Comparison of ENCODE assay signal across 1 cellular context in the genomic region with DNA sequence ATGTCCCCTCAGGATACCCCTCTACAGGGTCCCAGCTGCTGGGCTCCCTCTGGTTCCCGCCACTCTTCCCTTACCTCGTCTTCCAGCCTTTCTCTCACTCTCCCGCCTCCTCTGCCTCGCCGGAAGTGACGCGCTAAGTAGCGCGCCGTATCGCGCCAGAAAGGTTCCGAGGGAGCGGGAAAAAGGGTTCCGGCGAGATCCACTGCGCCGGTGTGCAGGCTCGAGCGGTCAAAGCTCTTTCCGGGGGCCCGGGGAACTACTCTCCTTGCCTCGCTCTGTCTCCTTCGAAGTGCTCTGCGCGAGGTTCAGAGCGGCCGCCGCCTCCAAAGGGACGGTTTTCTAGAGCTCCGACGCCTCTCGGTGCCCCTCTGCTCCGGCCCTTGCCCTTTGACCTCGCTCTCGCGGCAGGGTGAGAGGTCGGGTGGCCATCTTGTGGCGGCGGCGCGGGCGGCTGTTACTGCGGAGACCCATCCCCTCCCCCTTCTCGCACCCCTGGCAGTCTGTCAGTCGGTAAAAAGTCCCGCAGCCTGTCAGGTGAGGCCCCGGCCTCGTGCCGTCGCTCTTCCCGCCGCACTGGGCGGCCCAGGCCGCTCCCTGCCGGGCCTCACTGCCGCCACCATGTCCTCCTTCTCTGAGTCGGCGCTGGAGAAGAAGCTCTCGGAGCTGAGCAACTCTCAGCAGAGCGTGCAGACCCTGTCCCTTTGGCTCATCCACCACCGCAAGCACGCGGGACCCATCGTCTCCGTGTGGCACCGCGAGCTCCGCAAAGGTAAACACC.
TF ChIP-seq lines count a peak whose summit lies in the region.

A gene with protein sequence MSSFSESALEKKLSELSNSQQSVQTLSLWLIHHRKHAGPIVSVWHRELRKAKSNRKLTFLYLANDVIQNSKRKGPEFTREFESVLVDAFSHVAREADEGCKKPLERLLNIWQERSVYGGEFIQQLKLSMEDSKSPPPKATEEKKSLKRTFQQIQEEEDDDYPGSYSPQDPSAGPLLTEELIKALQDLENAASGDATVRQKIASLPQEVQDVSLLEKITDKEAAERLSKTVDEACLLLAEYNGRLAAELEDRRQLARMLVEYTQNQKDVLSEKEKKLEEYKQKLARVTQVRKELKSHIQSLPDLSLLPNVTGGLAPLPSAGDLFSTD (plus strand): TSS at position 417 of the 778 bp plus-strand sequence. CDS start 202 bp downstream, at position 619.
Gene TTI1 (minus strand): TSS at position 127 of the 778 bp plus-strand sequence. CDS start 19,640 bp downstream, outside the sequence.

TF ChIP-seq in HepG2, 621 proteins besides CTCF, POLR2A, EP300 and RAD21 (continued from another document and continues in another):
- peak; percentile 88; the same call in 1 of the 2 replicates for TF ChIP-seq ZNF570 (CRISPR knock-in tag; IDR thresholded peaks at IDR 0.05; ENCODE audit: borderline replicate concordance)
- TF ChIP-seq SYNCRIP (IDR thresholded peaks at IDR 0.05; ENCODE audit: insufficient read depth, low read depth, low read length): no peak
- TF ChIP-seq ZNF644 (CRISPR knock-in tag; IDR thresholded peaks at IDR 0.05; ENCODE audit: low read depth): no peak
- no peak for TF ChIP-seq TBP (CRISPR knock-in tag; IDR thresholded peaks at IDR 0.05)
- TF ChIP-seq ZNF781 (CRISPR knock-in tag; IDR thresholded peaks at IDR 0.05; ENCODE audit: borderline replicate concordance, not compliant biosample characterization): peak; percentile 74
- peak; percentile 84 for TF ChIP-seq JARID2 (CRISPR knock-in tag; IDR thresholded peaks at IDR 0.05; ENCODE audit: insufficient replicate concordance)
- TF ChIP-seq ZNF713 (CRISPR knock-in tag; IDR thresholded peaks at IDR 0.05): 0 out of 2 replicates have a peak, but pooled peaks have one; percentile 84
- no peak for TF ChIP-seq FOSL1 (CRISPR knock-in tag; IDR thresholded peaks at IDR 0.05; ENCODE audit: borderline replicate concordance)
- TF ChIP-seq ISX (CRISPR knock-in tag; conservative IDR thresholded peaks at IDR 0.05): peak; percentile 74; the same call in 1 of the 2 replicates
- no peak for TF ChIP-seq JUNB (CRISPR knock-in tag; IDR thresholded peaks at IDR 0.05; ENCODE audit: borderline replicate concordance)
- TF ChIP-seq CHD2 (IDR thresholded peaks at IDR 0.05; ENCODE audit: low read depth, low read length): peak; percentile 66; the same call in 1 of the 2 replicates
- TF ChIP-seq, protein P1, sequence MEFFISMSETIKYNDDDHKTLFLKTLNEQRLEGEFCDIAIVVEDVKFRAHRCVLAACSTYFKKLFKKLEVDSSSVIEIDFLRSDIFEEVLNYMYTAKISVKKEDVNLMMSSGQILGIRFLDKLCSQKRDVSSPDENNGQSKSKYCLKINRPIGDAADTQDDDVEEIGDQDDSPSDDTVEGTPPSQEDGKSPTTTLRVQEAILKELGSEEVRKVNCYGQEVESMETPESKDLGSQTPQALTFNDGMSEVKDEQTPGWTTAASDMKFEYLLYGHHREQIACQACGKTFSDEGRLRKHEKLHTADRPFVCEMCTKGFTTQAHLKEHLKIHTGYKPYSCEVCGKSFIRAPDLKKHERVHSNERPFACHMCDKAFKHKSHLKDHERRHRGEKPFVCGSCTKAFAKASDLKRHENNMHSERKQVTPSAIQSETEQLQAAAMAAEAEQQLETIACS (CRISPR knock-in tag; IDR thresholded peaks at IDR 0.05): peak; percentile 27; the same call in 1 of the 2 replicates
- TF ChIP-seq MYNN (CRISPR knock-in tag; IDR thresholded peaks at IDR 0.05; ENCODE audit: low read depth): peak; percentile 88
- peak; percentile 81 for TF ChIP-seq SP2 (CRISPR knock-in tag; IDR thresholded peaks at IDR 0.05)
- no peak for TF ChIP-seq MATR3 (CRISPR knock-in tag; IDR thresholded peaks at IDR 0.05)
- TF ChIP-seq CENPX (CRISPR knock-in tag; IDR thresholded peaks at IDR 0.05): no peak
- no peak for TF ChIP-seq ZNF253 (CRISPR knock-in tag; IDR thresholded peaks at IDR 0.05; ENCODE audit: borderline replicate concordance)
- peak; percentile 95; the same call in 1 of the 2 replicates for TF ChIP-seq ZNF414 (CRISPR knock-in tag; IDR thresholded peaks at IDR 0.05)
- peak; percentile 98 for TF ChIP-seq PHF20 (CRISPR knock-in tag; IDR thresholded peaks at IDR 0.05)
- no peak for TF ChIP-seq RORA (CRISPR knock-in tag; IDR thresholded peaks at IDR 0.05)
- peak; percentile 85; the same call in 1 of the 2 replicates for TF ChIP-seq TSC22D2 (CRISPR knock-in tag; IDR thresholded peaks at IDR 0.05; ENCODE audit: borderline replicate concordance)
- TF ChIP-seq RAD51 (IDR thresholded peaks at IDR 0.05; ENCODE audit: borderline replicate concordance): no peak
- TF ChIP-seq EHMT2 (IDR thresholded peaks at IDR 0.05; ENCODE audit: borderline replicate concordance, low read depth, low read length): no peak; the same call in 1 of the 2 replicates
- peak; percentile 90 for TF ChIP-seq ZNF331 (CRISPR knock-in tag; IDR thresholded peaks at IDR 0.05)
- peak; percentile 13; the same call in 1 of the 2 replicates for TF ChIP-seq MAFG (CRISPR knock-in tag; IDR thresholded peaks at IDR 0.05)
- no peak for TF ChIP-seq SCMH1 (CRISPR knock-in tag; IDR thresholded peaks at IDR 0.05; ENCODE audit: borderline replicate concordance)
- TF ChIP-seq NFKBIZ (CRISPR knock-in tag; IDR thresholded peaks at IDR 0.05): peak; percentile 90
- peak; percentile 99 for TF ChIP-seq CREB1 (IDR thresholded peaks at IDR 0.05)
- peak; percentile 100 for TF ChIP-seq CREB1 (CRISPR knock-in tag; IDR thresholded peaks at IDR 0.05)
- TF ChIP-seq SMYD3 (CRISPR knock-in tag; IDR thresholded peaks at IDR 0.05): peak; percentile 96
- TF ChIP-seq IKZF4 (CRISPR knock-in tag; IDR thresholded peaks at IDR 0.05; ENCODE audit: borderline replicate concordance, low read depth, not compliant biosample characterization): peak; percentile 38
- TF ChIP-seq BCL3 (CRISPR knock-in tag; IDR thresholded peaks at IDR 0.05): peak; percentile 95
- TF ChIP-seq ATF5 (CRISPR knock-in tag; IDR thresholded peaks at IDR 0.05; ENCODE audit: low read depth): peak; percentile 36; the same call in 1 of the 2 replicates
- peak; percentile 87; the same call in 1 of the 2 replicates for TF ChIP-seq ZNF20 (CRISPR knock-in tag; IDR thresholded peaks at IDR 0.05)
- peak; percentile 76 for TF ChIP-seq PTBP1 (IDR thresholded peaks at IDR 0.05; ENCODE audit: low read depth, low read length, poor library complexity, severe bottlenecking)
- no peak for TF ChIP-seq FOXA1 (IDR thresholded peaks at IDR 0.05)
- TF ChIP-seq FOXA1 (CRISPR knock-in tag; IDR thresholded peaks at IDR 0.05): peak; percentile 74
- TF ChIP-seq GRHL1 (CRISPR knock-in tag; conservative IDR thresholded peaks at IDR 0.05): no peak
- no peak for TF ChIP-seq CHCHD3 (CRISPR knock-in tag; IDR thresholded peaks at IDR 0.05)
- no peak for TF ChIP-seq MTA3 (CRISPR knock-in tag; IDR thresholded peaks at IDR 0.05)
- no peak; the same call in 1 of the 2 replicates for TF ChIP-seq KLF9 (CRISPR knock-in tag; IDR thresholded peaks at IDR 0.05; ENCODE audit: low read depth)
- TF ChIP-seq PREB (CRISPR knock-in tag; IDR thresholded peaks at IDR 0.05): no peak
- no peak for TF ChIP-seq ZBTB10 (CRISPR knock-in tag; IDR thresholded peaks at IDR 0.05; ENCODE audit: borderline replicate concordance)
- peak; percentile 43; the same call in 1 of the 2 replicates for TF ChIP-seq MIER3 (CRISPR knock-in tag; IDR thresholded peaks at IDR 0.05; ENCODE audit: borderline replicate concordance)
- TF ChIP-seq ZEB1 (IDR thresholded peaks at IDR 0.05; ENCODE audit: insufficient replicate concordance, low read depth): no peak
- TF ChIP-seq MAX (IDR thresholded peaks at IDR 0.05): peak; percentile 96
- TF ChIP-seq TGIF2 (CRISPR knock-in tag; IDR thresholded peaks at IDR 0.05): peak; percentile 72
- TF ChIP-seq, protein P2, sequence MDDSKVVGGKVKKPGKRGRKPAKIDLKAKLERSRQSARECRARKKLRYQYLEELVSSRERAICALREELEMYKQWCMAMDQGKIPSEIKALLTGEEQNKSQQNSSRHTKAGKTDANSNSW (CRISPR knock-in tag; IDR thresholded peaks at IDR 0.05; ENCODE audit: borderline replicate concordance): peak; percentile 93; the same call in 1 of the 2 replicates
